31 cellular contexts compared by ENCODE assay signal in the genomic region with DNA sequence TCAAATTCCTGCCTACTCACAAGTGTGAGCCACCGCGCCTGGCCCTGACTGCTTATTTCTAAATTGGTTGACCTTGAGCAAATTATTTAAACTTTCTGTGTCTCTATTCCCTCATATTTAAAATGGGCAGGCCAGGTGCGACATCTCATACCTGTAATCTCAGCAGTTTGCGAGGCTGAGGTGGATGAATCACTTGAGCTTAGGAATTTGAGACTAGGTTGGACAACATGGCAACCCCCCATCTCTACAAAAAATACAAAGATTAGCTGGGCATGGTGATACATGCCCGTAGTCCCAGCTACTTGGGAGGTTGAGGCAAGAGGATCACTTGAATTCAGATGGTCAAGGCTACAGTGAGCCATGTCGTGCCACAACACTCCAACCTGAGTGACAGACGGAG.
"Had no signal": no experiment of that assay in that cellular context is flagged by ENCODE, and none has a peak within 500 bp of the region (broad histone marks: within the 10 kb centered on the region; RNA-seq: fewer than 3 reads in every experiment).

No MANE protein-coding gene starts in this region.

- H2AFZ ChIP-seq: PC-9 had no signal

- H3K27me3 ChIP-seq: adrenal gland, body of pancreas had no signal

- H3K4me3 ChIP-seq: adrenal gland, body of pancreas, PC-9 had no signal

- ATAC-seq: activated CD4-positive, alpha-beta T cell treated with anti-CD3 and anti-CD28 coated beads for 36 hours; activated CD4-positive, CD25-positive, alpha-beta regulatory T cell treated with anti-CD3 and anti-CD28 coated beads, Interleukin-2, amount 50 U/mL, for 24 hours; activated CD8-positive, alpha-beta T cell treated with anti-CD3 and anti-CD28 coated beads, Interleukin-2, amount 10 ng/mL, durations not matched to agents 7 days and 5 days; activated naive CD4-positive, alpha-beta T cell treated with anti-CD3 and anti-CD28 coated beads, Interleukin-2, amount 50 U/mL, for 72 hours; body of pancreas; WTC11 had no signal

- DNase-seq: activated CD4-positive, alpha-beta T cell treated with anti-CD3 and anti-CD28 coated beads for 36 hours; activated CD4-positive, alpha-beta T cell treated with anti-CD3 and anti-CD28 coated beads, Interleukin-2, amount 10 ng/mL, durations not matched to agents 7 days and 5 days; activated CD4-positive, alpha-beta T cell treated with anti-CD3 and anti-CD28 coated beads, Interleukin-2, amount 50 U/mL, for 48 hours; activated CD8-positive, alpha-beta T cell treated with anti-CD3 and anti-CD28 coated beads, Interleukin-2, amount 10 ng/mL, durations not matched to agents 7 days and 5 days; activated gamma-delta T cell treated with Interleukin-2 at 50 U/mL for 16 hours; activated naive CD4-positive, alpha-beta T cell treated with anti-CD3 and anti-CD28 coated beads for 36 hours; activated T-cell treated with anti-CD3 and anti-CD28 coated beads, Interleukin-2, amount 50 U/mL, for 24 hours; adrenal gland; body of pancreas; central memory CD4-positive, alpha-beta T cell; MM.1S; MV-4-11; NCI-H1092; NCI-H1436 treated with DMSO at 0.1 percent for 48 hours; NCI-H1694 treated with DMSO at 0.1 percent for 48 hours; NCI-H2029; NCI-H345; NCI-H524 treated with DMSO at 0.1 percent for 48 hours; PC-9; Right ventricle myocardium superior; SW 1271; T-helper 1 cell; T-helper 2 cell had no signal

- FAIRE-seq: astrocyte, RCC 7860, TTC549 had no signal

- H3K9ac ChIP-seq: KMS-11 had no signal

- H3K4me2 ChIP-seq: KMS-11, PC-9 had no signal

- H3K27ac ChIP-seq: adrenal gland, body of pancreas, KMS-11, PC-9, RWPE1 had no signal

- H3K9me3 ChIP-seq: adrenal gland, body of pancreas had no signal
